ENCODE assay signal across 10 cellular contexts in genomic region chr4:77073106-77073858, GRCh38. TPM values are rescaled to one million over a fixed set of nuclear protein-coding genes. Genes with fewer than 3 reads are reported as not detected.
DNase-seq lines count a peak whose midpoint lies in the region; ATAC-seq and TF ChIP-seq lines count a peak whose summit lies in the region.
"Had no signal": no experiment of that assay in that cellular context is flagged by ENCODE, and none has a peak within 500 bp of the region (broad histone marks: within the 10 kb centered on the region; RNA-seq: fewer than 3 reads in every experiment).

No MANE protein-coding gene starts in this region.

- no peaks in the 10 kb centered on the region for H3K9me3 Mint-ChIP-seq in neural progenitor cell
- H3K9me3 Mint-ChIP-seq: central memory CD8-positive, alpha-beta T cell had no signal

- TF ChIP-seq CTCF in BE2C (IDR thresholded peaks at IDR 0.05; ENCODE audit: low read depth, low read length) (no peak), Loucy (conservative IDR thresholded peaks at IDR 0.05; ENCODE audit: low read length) (no peak), coronary artery (IDR thresholded peaks at IDR 0.05) (no peak), neural progenitor cell (IDR thresholded peaks at IDR 0.05) (no peak)

- H4K20me1 ChIP-seq in Loucy (ENCODE audit: insufficient read depth, low read length, poor library complexity, severe bottlenecking) (peaks cover 61% of the 10 kb centered on the region), neural progenitor cell (ENCODE audit: low read depth) (peaks cover 68% of the 10 kb centered on the region)

- peak overlapping the region; percentile 88 for H3K4me2 ChIP-seq in Loucy (ENCODE audit: low read depth, low read length, poor library complexity, severe bottlenecking)
- H3K4me2 ChIP-seq in neural progenitor cell: peak overlapping the region; percentile 81

- H3K4me3 Mint-ChIP-seq in neural progenitor cell: no peak overlapping the region
- H3K4me3 Mint-ChIP-seq: central memory CD8-positive, alpha-beta T cell had no signal

- H3K9ac ChIP-seq in Loucy (ENCODE audit: low read depth, low read length, poor library complexity, severe bottlenecking): peak overlapping the region; percentile 99
- H3K9ac ChIP-seq in neural progenitor cell: peak overlapping the region; percentile 99

- H2AFZ ChIP-seq in Loucy (ENCODE audit: low read length) (no peak overlapping the region), neural progenitor cell (replicated peaks) (no peak overlapping the region)

- no peaks in the 10 kb centered on the region for H3K36me3 ChIP-seq in BE2C
- H3K36me3 ChIP-seq in Loucy (ENCODE audit: insufficient read depth, low read length): peaks cover 3% of the 10 kb centered on the region; the same call in 1 of the 2 replicates
- peaks cover 7% of the 10 kb centered on the region for H3K36me3 ChIP-seq in neural progenitor cell

- no peak for DNase-seq in BE2C
- DNase-seq in coronary artery (ENCODE audit: low spot score): no peak
- no peak for DNase-seq in neural progenitor cell (ENCODE audit: low spot score)
- no peak for DNase-seq in cerebellum (ENCODE audit: low spot score)
- no peak for DNase-seq in islet precursor cell
- DNase-seq: NCI-H446 treated with DMSO at 0.1 percent for 48 hours had no signal

- H3K4me1 Mint-ChIP-seq in neural progenitor cell: peaks cover 28% of the 10 kb centered on the region

- H3K9me3 ChIP-seq in BE2C (no peaks in the 10 kb centered on the region), Loucy (ENCODE audit: insufficient read depth, low read depth, low read length) (no peaks in the 10 kb centered on the region), neural progenitor cell (ENCODE audit: low read depth) (no peaks in the 10 kb centered on the region)

- H3K27ac ChIP-seq in coronary artery (peak overlapping the region; percentile 74 to 100), neural progenitor cell (no peak overlapping the region)

- ATAC-seq in GM18907 (IDR thresholded peaks at IDR 0.05; ENCODE audit: unreplicated experiment) (no peak), GM18502 (IDR thresholded peaks at IDR 0.05; ENCODE audit: poor library complexity, unreplicated experiment) (no peak)

- no peaks in the 10 kb centered on the region for H3K4me1 ChIP-seq in BE2C
- H3K4me1 ChIP-seq in Loucy (ENCODE audit: insufficient read depth, low read length, poor library complexity, severe bottlenecking): peaks cover 60% of the 10 kb centered on the region
- H3K4me1 ChIP-seq in neural progenitor cell: peaks cover 36% of the 10 kb centered on the region

- peaks cover 22% of the 10 kb centered on the region for H3K36me3 Mint-ChIP-seq in neural progenitor cell

- H3K4me3 ChIP-seq in BE2C (ENCODE audit: low read depth, low read length) (peak overlapping the region; percentile 88), Loucy (ENCODE audit: low read length, poor library complexity, severe bottlenecking) (peak overlapping the region; percentile 86), coronary artery (peak overlapping the region; percentile 98), neural progenitor cell (peak overlapping the region; percentile 88)

- H3F3A ChIP-seq in Loucy (ENCODE audit: low read depth) (no peaks in the 10 kb centered on the region), neural progenitor cell (ENCODE audit: low read depth) (peaks cover 22% of the 10 kb centered on the region)

- peaks cover 93% of the 10 kb centered on the region for H3K79me2 ChIP-seq in Loucy (ENCODE audit: insufficient read depth, low read length)
- peaks cover 95% of the 10 kb centered on the region for H3K79me2 ChIP-seq in neural progenitor cell (ENCODE audit: low read depth)

- H3K9me2 ChIP-seq in Loucy (replicated peaks; ENCODE audit: low read depth, low read length): no peaks in the 10 kb centered on the region

- H3K27me3 Mint-ChIP-seq in neural progenitor cell (ENCODE audit: insufficient read depth, low read depth): peaks cover 2% of the 10 kb centered on the region
- H3K27me3 Mint-ChIP-seq: central memory CD8-positive, alpha-beta T cell had no signal

- no peaks in the 10 kb centered on the region for H3K27me3 ChIP-seq in BE2C
- H3K27me3 ChIP-seq in Loucy (ENCODE audit: insufficient read depth, low read length, poor library complexity, severe bottlenecking): peaks cover 4% of the 10 kb centered on the region
- no peaks in the 10 kb centered on the region for H3K27me3 ChIP-seq in neural progenitor cell

- no peak overlapping the region for H3K27ac Mint-ChIP-seq in neural progenitor cell

RNA-seq across cellular contexts. Expression of gene CCNI, which starts 2.5 kb away (rescaled TPM):
- 98.0 TPM for polyA plus RNA-seq in BE2C (2012; ENCODE audit: insufficient read depth, insufficient read length, low read depth)
- total RNA-seq in neural progenitor cell (ENCODE audit: low replicate concordance) (425 and 511 TPM in 2 replicates), cerebellum (296 TPM)
